In genomic region chr5:150522504-150523464, GRCh38 we compare ENCODE assay signal across 11 cellular contexts. TPM values are rescaled to one million over a fixed set of nuclear protein-coding genes. Genes with fewer than 3 reads are reported as not detected.
DNase-seq lines count a peak whose midpoint lies in the region; ATAC-seq and TF ChIP-seq lines count a peak whose summit lies in the region.
"Had no signal": no experiment of that assay in that cellular context is flagged by ENCODE, and none has a peak within 500 bp of the region (broad histone marks: within the 10 kb centered on the region; RNA-seq: fewer than 3 reads in every experiment).

No MANE protein-coding gene starts in this region.

- no TSS peak for BruUV-seq in Calu3 (replicated peaks; lab: Mats Ljungman, UMichigan)

- no peak overlapping the region for H2AFZ ChIP-seq in osteoblast (ENCODE audit: low read length)

- no peaks in the 10 kb centered on the region for H3K27me3 Mint-ChIP-seq in Calu3 (ENCODE audit: unreplicated experiment)
- no peaks in the 10 kb centered on the region for H3K27me3 Mint-ChIP-seq in naive thymus-derived CD4-positive, alpha-beta T cell
- H3K27me3 Mint-ChIP-seq: CD8-positive, alpha-beta memory T cell; memory B cell had no signal

- peaks cover 10% of the 10 kb centered on the region for H3K36me3 Mint-ChIP-seq in Calu3 (ENCODE audit: insufficient read depth, unreplicated experiment)
- H3K36me3 Mint-ChIP-seq in naive thymus-derived CD4-positive, alpha-beta T cell, result no peaks in the 10 kb centered on the region
- H3K36me3 Mint-ChIP-seq: CD8-positive, alpha-beta memory T cell had no signal

- H3K4me1 ChIP-seq in cardiac muscle cell (ENCODE audit: low read depth) (peaks cover 27% of the 10 kb centered on the region), osteoblast (ENCODE audit: insufficient read depth, low read length) (peaks cover 25% of the 10 kb centered on the region)
- H3K4me1 ChIP-seq in naive thymus-derived CD4-positive, alpha-beta T cell (ENCODE audit: control insufficient read depth in 2 of 2, insufficient read depth in 2 of 2, low read length in 2 of 2), result no peaks in the 10 kb centered on the region

- peak overlapping the region; percentile 30 for H3K27ac Mint-ChIP-seq in Calu3 (ENCODE audit: unreplicated experiment)
- peak overlapping the region in 1 of 9 donors; percentile 79 for H3K27ac Mint-ChIP-seq in naive thymus-derived CD4-positive, alpha-beta T cell
- H3K27ac Mint-ChIP-seq: CD8-positive, alpha-beta memory T cell had no signal

- POLR2A ChIA-PET in naive thymus-derived CD4-positive, alpha-beta T cell (lab: Charles Lee), result no interaction called here

- peaks cover 100% of the 10 kb centered on the region for H3K79me2 ChIP-seq in osteoblast (ENCODE audit: insufficient read depth, low read length)

- H3K27me3 ChIP-seq in cardiac muscle cell (no peaks in the 10 kb centered on the region), osteoblast (ENCODE audit: insufficient read depth, low read length) (no peaks in the 10 kb centered on the region)
- no peaks in the 10 kb centered on the region for H3K27me3 ChIP-seq in naive thymus-derived CD4-positive, alpha-beta T cell (ENCODE audit: control insufficient read depth in 2 of 2, insufficient read depth in 2 of 2, low read length in 2 of 2)

- no peaks in the 10 kb centered on the region for H3K9me3 ChIP-seq in cardiac muscle cell (ENCODE audit: low read depth)
- no peaks in the 10 kb centered on the region for H3K9me3 ChIP-seq in osteoblast (ENCODE audit: low read depth, low read length)
- no peaks in the 10 kb centered on the region for H3K9me3 ChIP-seq in naive thymus-derived CD4-positive, alpha-beta T cell (ENCODE audit: control insufficient read depth in 2 of 3, low read length in 3 of 3)

- H3K4me2 ChIP-seq in osteoblast (ENCODE audit: insufficient read depth, low read length), result peak overlapping the region; percentile 2

- H3K36me3 ChIP-seq in cardiac muscle cell, result peaks cover under 1% of the 10 kb centered on the region
- peaks cover 60% of the 10 kb centered on the region for H3K36me3 ChIP-seq in osteoblast (ENCODE audit: insufficient read depth, low read length)
- H3K36me3 ChIP-seq in naive thymus-derived CD4-positive, alpha-beta T cell (ENCODE audit: control insufficient read depth in 2 of 3, insufficient read depth in 3 of 3, low read length in 3 of 3), result no peaks in the 10 kb centered on the region

- no peak overlapping the region for H3K4me3 ChIP-seq in cardiac muscle cell
- no peak overlapping the region for H3K4me3 ChIP-seq in osteoblast (ENCODE audit: insufficient read depth, low read length)
- H3K4me3 ChIP-seq in naive thymus-derived CD4-positive, alpha-beta T cell (ENCODE audit: low read length), result no peak overlapping the region

- intact Hi-C loops in Calu3 (cut with micrococcal nuclease; ENCODE audit: unreplicated experiment), result loop anchor here (1.0 to 5.0 kb wide), 2 partner anchors 35 to 63 kb away; no protein-coding TSS in a partner anchor
- intact Hi-C loops in naive thymus-derived CD4-positive, alpha-beta T cell (cut with micrococcal nuclease), result loop anchor here (1.0 kb wide), 1 partner anchor 63 kb away; no protein-coding TSS in a partner anchor

- peaks cover 34% of the 10 kb centered on the region for H3K4me1 Mint-ChIP-seq in Calu3 (ENCODE audit: low read depth, unreplicated experiment)
- H3K4me1 Mint-ChIP-seq in naive thymus-derived CD4-positive, alpha-beta T cell, result peaks cover 0 to 5% (median 0%) of the 10 kb centered on the region in 7 donors

- peak overlapping the region; percentile 68 for H3K27ac ChIP-seq in cardiac muscle cell
- peak overlapping the region; percentile 51 for H3K27ac ChIP-seq in osteoblast (ENCODE audit: low read depth, low read length)
- H3K27ac ChIP-seq in naive thymus-derived CD4-positive, alpha-beta T cell (ENCODE audit: low read depth, low read length), result no peak overlapping the region

- no peak for ATAC-seq in naive thymus-derived CD4-positive, alpha-beta T cell
- no peak for ATAC-seq in GM18511 (IDR thresholded peaks at IDR 0.05; ENCODE audit: unreplicated experiment)

- no peak overlapping the region for H3K4me3 Mint-ChIP-seq in Calu3 (ENCODE audit: low read depth, unreplicated experiment)
- H3K4me3 Mint-ChIP-seq in naive thymus-derived CD4-positive, alpha-beta T cell, result no peak overlapping the region
- H3K4me3 Mint-ChIP-seq: CD8-positive, alpha-beta memory T cell; memory B cell had no signal

- TF ChIP-seq CTCF in Calu3 (IDR thresholded peaks at IDR 0.05; ENCODE audit: unreplicated experiment) (no peak), cardiac muscle cell (IDR thresholded peaks at IDR 0.05; ENCODE audit: low read depth, low read length) (no peak), osteoblast (IDR thresholded peaks at IDR 0.05; ENCODE audit: extremely low read depth, low read depth, low read length) (no peak)

- DNase-seq in Calu3, result no peak
- peak; percentile 73 for DNase-seq in NCI-H774 (lab: John Stamatoyannopoulos, UW)
- DNase-seq in cardiac muscle cell (ENCODE audit: low read depth in 1 of 2, low spot score in 1 of 2), result no peak
- DNase-seq in osteoblast (ENCODE audit: insufficient read length, low spot score, missing footprints), result no peak
- no peak for DNase-seq in naive thymus-derived CD4-positive, alpha-beta T cell
- no peak for DNase-seq in activated CD4-positive, alpha-beta T cell treated with anti-CD3 and anti-CD28 coated beads for 1 hour
- no peak for DNase-seq in A172 (ENCODE audit: low spot score)
- DNase-seq: SIG-M5 had no signal

- peaks cover 49% of the 10 kb centered on the region for H4K20me1 ChIP-seq in osteoblast (ENCODE audit: insufficient read depth, low read length)

- no peaks in the 10 kb centered on the region for H3K9me3 Mint-ChIP-seq in Calu3 (ENCODE audit: low read depth, unreplicated experiment)
- H3K9me3 Mint-ChIP-seq in naive thymus-derived CD4-positive, alpha-beta T cell, result no peaks in the 10 kb centered on the region
- H3K9me3 Mint-ChIP-seq: CD8-positive, alpha-beta memory T cell; memory B cell had no signal

- CTCF ChIA-PET in Calu3 (lab: Charles Lee), result interaction anchor here (0.6 to 2.5 kb wide), 2 partner anchors 64 to 207 kb away, joined by 5 to 10 read pairs; no protein-coding TSS in a partner anchor
- CTCF ChIA-PET in naive thymus-derived CD4-positive, alpha-beta T cell (lab: Charles Lee), result interaction anchor here (2.4 kb wide), 1 partner anchor 66 kb away, joined by 9 read pairs; no protein-coding TSS in a partner anchor

RNA-seq across cellular contexts. Expression of gene NDST1, which starts 14.9 kb away (rescaled TPM):
- total RNA-seq in Calu3 (2022), result 62.5 and 72.6 TPM in 2 replicates
- total RNA-seq in cardiac muscle cell, result 79.8 and 97.6 TPM in 2 replicates
- 26.6 and 34.9 TPM in 2 replicates for polyA plus RNA-seq in cardiac muscle cell
- 89.9 and 104 TPM in 2 replicates for total RNA-seq in osteoblast
- total RNA-seq in naive thymus-derived CD4-positive, alpha-beta T cell, result 10 to 100 TPM in 1 of 5 experiments, 1 to 10 TPM in 4; 1.0 to 17.5 (median 1.6) TPM
- polyA plus RNA-seq in naive thymus-derived CD4-positive, alpha-beta T cell, result 1 to 10 TPM in 1 of 2 donors, under 1 TPM in 1; 0.69 to 1.1 TPM
- 55.4 and 77.8 TPM in 2 replicates for total RNA-seq in A172 (2014; rRNA removed; shearing (Covaris generic))
